Comparison of ENCODE assay signal across 1 cellular context in genomic region chr14:20683125-20683895, GRCh38.
A peak's percentile ranks its signal among the peaks of the same experiment; 100 is the strongest.
TF ChIP-seq lines count a peak whose summit lies in the region.

No MANE protein-coding gene starts in this region.

TF ChIP-seq in HepG2, 621 proteins besides CTCF, POLR2A, EP300 and RAD21 (continued from another document):
- TF ChIP-seq ZNF18 (CRISPR knock-in tag; IDR thresholded peaks at IDR 0.05; ENCODE audit: insufficient replicate concordance) = peak; percentile 10
- no peak for TF ChIP-seq CEBPB (IDR thresholded peaks at IDR 0.05; ENCODE audit: borderline replicate concordance, low read depth, low read length)
- 0 out of 2 replicates have a peak, but pooled peaks have one; percentile 1 for TF ChIP-seq NAIF1 (CRISPR knock-in tag; IDR thresholded peaks at IDR 0.05; ENCODE audit: borderline replicate concordance)
- peak; percentile 34; the same call in 1 of the 2 replicates for TF ChIP-seq KLF11 (CRISPR knock-in tag; IDR thresholded peaks at IDR 0.05)
- TF ChIP-seq ZNF672 (CRISPR knock-in tag; IDR thresholded peaks at IDR 0.05) = no peak
- no peak for TF ChIP-seq ZNF746 (CRISPR knock-in tag; IDR thresholded peaks at IDR 0.05)
- TF ChIP-seq, protein P1, sequence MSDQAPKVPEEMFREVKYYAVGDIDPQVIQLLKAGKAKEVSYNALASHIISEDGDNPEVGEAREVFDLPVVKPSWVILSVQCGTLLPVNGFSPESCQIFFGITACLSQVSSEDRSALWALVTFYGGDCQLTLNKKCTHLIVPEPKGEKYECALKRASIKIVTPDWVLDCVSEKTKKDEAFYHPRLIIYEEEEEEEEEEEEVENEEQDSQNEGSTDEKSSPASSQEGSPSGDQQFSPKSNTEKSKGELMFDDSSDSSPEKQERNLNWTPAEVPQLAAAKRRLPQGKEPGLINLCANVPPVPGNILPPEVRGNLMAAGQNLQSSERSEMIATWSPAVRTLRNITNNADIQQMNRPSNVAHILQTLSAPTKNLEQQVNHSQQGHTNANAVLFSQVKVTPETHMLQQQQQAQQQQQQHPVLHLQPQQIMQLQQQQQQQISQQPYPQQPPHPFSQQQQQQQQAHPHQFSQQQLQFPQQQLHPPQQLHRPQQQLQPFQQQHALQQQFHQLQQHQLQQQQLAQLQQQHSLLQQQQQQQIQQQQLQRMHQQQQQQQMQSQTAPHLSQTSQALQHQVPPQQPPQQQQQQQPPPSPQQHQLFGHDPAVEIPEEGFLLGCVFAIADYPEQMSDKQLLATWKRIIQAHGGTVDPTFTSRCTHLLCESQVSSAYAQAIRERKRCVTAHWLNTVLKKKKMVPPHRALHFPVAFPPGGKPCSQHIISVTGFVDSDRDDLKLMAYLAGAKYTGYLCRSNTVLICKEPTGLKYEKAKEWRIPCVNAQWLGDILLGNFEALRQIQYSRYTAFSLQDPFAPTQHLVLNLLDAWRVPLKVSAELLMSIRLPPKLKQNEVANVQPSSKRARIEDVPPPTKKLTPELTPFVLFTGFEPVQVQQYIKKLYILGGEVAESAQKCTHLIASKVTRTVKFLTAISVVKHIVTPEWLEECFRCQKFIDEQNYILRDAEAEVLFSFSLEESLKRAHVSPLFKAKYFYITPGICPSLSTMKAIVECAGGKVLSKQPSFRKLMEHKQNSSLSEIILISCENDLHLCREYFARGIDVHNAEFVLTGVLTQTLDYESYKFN (CRISPR knock-in tag; conservative IDR thresholded peaks at IDR 0.05) = peak; percentile 29; the same call in 1 of the 2 replicates
- no peak for TF ChIP-seq ZNF644 (CRISPR knock-in tag; IDR thresholded peaks at IDR 0.05; ENCODE audit: low read depth)
- TF ChIP-seq NCOA2 (CRISPR knock-in tag; IDR thresholded peaks at IDR 0.05) = peak; percentile 52; the same call in 1 of the 2 replicates
- TF ChIP-seq ZNF781 (CRISPR knock-in tag; IDR thresholded peaks at IDR 0.05; ENCODE audit: borderline replicate concordance, not compliant biosample characterization) = peak; percentile 16
- 0 out of 2 replicates have a peak, but pooled peaks have one; percentile 32 for TF ChIP-seq SNAPC4 (CRISPR knock-in tag; IDR thresholded peaks at IDR 0.05)
- TF ChIP-seq ATF3 (CRISPR knock-in tag; IDR thresholded peaks at IDR 0.05) = no peak
- peak; percentile 47; the same call in 1 of the 2 replicates for TF ChIP-seq ARID2 (CRISPR knock-in tag; IDR thresholded peaks at IDR 0.05; ENCODE audit: borderline replicate concordance)
- no peak for TF ChIP-seq ZEB1 (IDR thresholded peaks at IDR 0.05; ENCODE audit: insufficient replicate concordance, low read depth)
- TF ChIP-seq NPAS2 (CRISPR knock-in tag; IDR thresholded peaks at IDR 0.05; ENCODE audit: borderline replicate concordance) = no peak
- no peak for TF ChIP-seq ZSCAN31 (CRISPR knock-in tag; IDR thresholded peaks at IDR 0.05; ENCODE audit: low read depth)
- no peak for TF ChIP-seq GPBP1L1 (CRISPR knock-in tag; IDR thresholded peaks at IDR 0.05)
- peak; percentile 69 for TF ChIP-seq SOX13 (IDR thresholded peaks at IDR 0.05)
- TF ChIP-seq SOX13 (CRISPR knock-in tag; conservative IDR thresholded peaks at IDR 0.05 in 1 of 2, IDR thresholded peaks at IDR 0.05 in 1 of 2) = peak in 1 of 2 experiments; percentile 33; a peak in 2 of 4 replicates
- TF ChIP-seq ZNF232 (CRISPR knock-in tag; IDR thresholded peaks at IDR 0.05; ENCODE audit: borderline replicate concordance) = no peak; the same call in 1 of the 2 replicates
- no peak for TF ChIP-seq ZNF274 (CRISPR knock-in tag; IDR thresholded peaks at IDR 0.05)
